9 cellular contexts compared by ENCODE assay signal in the genomic region with DNA sequence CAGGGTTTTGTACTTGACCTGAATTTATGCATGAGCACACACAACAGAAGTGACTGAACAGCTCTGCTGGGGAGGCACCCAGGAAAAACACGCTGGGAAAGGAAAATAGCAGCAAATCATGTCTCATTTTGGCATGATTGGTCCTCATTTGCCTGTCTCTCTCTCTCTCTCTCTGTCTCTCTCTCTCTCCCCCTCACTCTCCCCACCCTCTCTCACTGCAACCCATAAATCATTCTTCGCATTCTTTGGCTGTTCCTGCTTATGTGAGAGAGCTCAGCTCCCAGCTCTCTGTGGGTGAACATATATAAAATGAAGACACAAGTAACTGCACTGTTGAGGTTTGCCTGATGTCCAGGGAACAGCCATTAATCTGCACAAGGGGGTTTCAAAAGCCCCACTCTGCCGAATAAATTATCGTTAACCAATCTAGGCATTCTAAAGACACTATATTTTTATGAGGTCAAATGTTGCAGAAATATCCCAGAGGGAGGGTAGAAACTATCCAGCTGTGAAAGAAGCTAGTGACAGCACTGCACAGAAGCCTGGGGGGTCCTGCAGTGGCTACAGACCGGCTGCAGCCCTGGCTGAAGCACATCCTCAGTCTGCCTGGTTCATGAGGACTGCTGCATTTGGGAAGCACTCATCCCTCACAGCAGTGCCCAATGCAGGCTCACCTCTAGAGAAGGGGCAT.
DNase-seq lines count a peak whose midpoint lies in the region; ATAC-seq, FAIRE-seq and TF ChIP-seq lines count a peak whose summit lies in the region.
"Had no signal": no experiment of that assay in that cellular context is flagged by ENCODE, and none has a peak within 500 bp of the region (broad histone marks: within the 10 kb centered on the region; RNA-seq: fewer than 3 reads in every experiment).

No MANE protein-coding gene starts in this region.

- ATAC-seq in sciatic nerve (peak; percentile 32), gastrocnemius medialis (no peak), GM18873 (IDR thresholded peaks at IDR 0.05; ENCODE audit: low FRiP score, unreplicated experiment) (no peak)

- in situ Hi-C loops in gastrocnemius medialis (cut with MboI; ENCODE audit: low sequenced_read_pairs in 4 of 4): no loop called here

- intact Hi-C loops in sciatic nerve (cut with DNase I): no loop called here
- intact Hi-C loops in lower leg skin (cut with DNase I; ENCODE audit: low total_unique reads): no loop called here
- intact Hi-C loops in gastrocnemius medialis (cut with DNase I; ENCODE audit: low total_unique reads): no loop called here

- H3K36me3 ChIP-seq in H7 (replicated peaks; ENCODE audit: control insufficient read depth, insufficient read depth, low read length) (no peaks in the 10 kb centered on the region), gastrocnemius medialis (no peaks in the 10 kb centered on the region)

- no peaks in the 10 kb centered on the region for H3K4me1 ChIP-seq in gastrocnemius medialis

- no peak overlapping the region for H3K27ac ChIP-seq in gastrocnemius medialis

- H3K9me3 ChIP-seq in gastrocnemius medialis: no peaks in the 10 kb centered on the region

- H3K4me3 ChIP-seq in H7 (ENCODE audit: insufficient read depth, low read depth, low read length) (no peak overlapping the region), fibroblast of the aortic adventitia (ENCODE audit: low read depth, low read length) (no peak overlapping the region), lower leg skin (ENCODE audit: low read depth, poor library complexity, severe bottlenecking) (no peak overlapping the region), gastrocnemius medialis (no peak overlapping the region)

- 31 to 37% methylated on average over 5 of the region's 5 CpGs for WGBS in lower leg skin, 2 donors

- TF ChIP-seq CTCF in fibroblast of the aortic adventitia (IDR thresholded peaks at IDR 0.05; ENCODE audit: insufficient read depth, low read length) (no peak), lower leg skin (IDR thresholded peaks at IDR 0.05) (no peak), gastrocnemius medialis (IDR thresholded peaks at IDR 0.05 in 4 of 5, conservative IDR thresholded peaks at IDR 0.05 in 1 of 5) (no peak)

- no peak for FAIRE-seq in GM12891 (lab: Jason Lieb, UNC)

- peak; percentile 21 for DNase-seq in H7
- DNase-seq in NCI-H748 treated with DMSO at 0.1 percent for 48 hours (lab: John Stamatoyannopoulos, UW): peak; percentile 76
- peak; percentile 73 for DNase-seq in fibroblast of the aortic adventitia (ENCODE audit: low read depth)
- DNase-seq in sciatic nerve (ENCODE audit: low spot score): no peak
- DNase-seq in lower leg skin (ENCODE audit: low spot score in 2 of 2): no peak
- DNase-seq in gastrocnemius medialis: no peak
- no peak for DNase-seq in GM12891 (ENCODE audit: insufficient read length, low spot score)
- DNase-seq: activated CD4-positive, CD25-positive, alpha-beta regulatory T cell treated with anti-CD3 and anti-CD28 coated beads, Interleukin-2, amount 50 U/mL, for 72 hours had no signal

- TF ChIP-seq POLR2A in lower leg skin (IDR thresholded peaks at IDR 0.05) (no peak), gastrocnemius medialis (IDR thresholded peaks at IDR 0.05) (no peak), GM12891 (IDR thresholded peaks at IDR 0.05; ENCODE audit: low read depth, low read length) (no peak)

- H3K27me3 ChIP-seq in H7 (ENCODE audit: control insufficient read depth, insufficient read depth, low read length) (no peaks in the 10 kb centered on the region), gastrocnemius medialis (no peaks in the 10 kb centered on the region)

TF ChIP-seq in GM12891, 5 proteins besides CTCF, POLR2A, EP300 and RAD21:
- TF ChIP-seq POU2F2 (IDR thresholded peaks at IDR 0.05; ENCODE audit: low read depth, low read length) (no peak; the same call in 1 of the 2 replicates), TAF1 (IDR thresholded peaks at IDR 0.05; ENCODE audit: low read depth, low read length) (no peak), PAX5 (IDR thresholded peaks at IDR 0.05; ENCODE audit: insufficient read depth, low read length, severe bottlenecking) (no peak), SPI1 (IDR thresholded peaks at IDR 0.05; ENCODE audit: low read depth, low read length) (no peak)

Comparison
In these comparisons a context has a peak if more than half of its experiments do, and no peak if none do; other contexts are left out.
1. DNase-seq: peak in H7 (single experiment), NCI-H748 treated with DMSO at 0.1 percent for 48 hours (single experiment) and fibroblast of the aortic adventitia (single experiment); none in sciatic nerve (single experiment), lower leg skin (0 of 2), gastrocnemius medialis (0 of 2) and GM12891 (single experiment).